8 cellular contexts compared by ENCODE assay signal in the genomic region with DNA sequence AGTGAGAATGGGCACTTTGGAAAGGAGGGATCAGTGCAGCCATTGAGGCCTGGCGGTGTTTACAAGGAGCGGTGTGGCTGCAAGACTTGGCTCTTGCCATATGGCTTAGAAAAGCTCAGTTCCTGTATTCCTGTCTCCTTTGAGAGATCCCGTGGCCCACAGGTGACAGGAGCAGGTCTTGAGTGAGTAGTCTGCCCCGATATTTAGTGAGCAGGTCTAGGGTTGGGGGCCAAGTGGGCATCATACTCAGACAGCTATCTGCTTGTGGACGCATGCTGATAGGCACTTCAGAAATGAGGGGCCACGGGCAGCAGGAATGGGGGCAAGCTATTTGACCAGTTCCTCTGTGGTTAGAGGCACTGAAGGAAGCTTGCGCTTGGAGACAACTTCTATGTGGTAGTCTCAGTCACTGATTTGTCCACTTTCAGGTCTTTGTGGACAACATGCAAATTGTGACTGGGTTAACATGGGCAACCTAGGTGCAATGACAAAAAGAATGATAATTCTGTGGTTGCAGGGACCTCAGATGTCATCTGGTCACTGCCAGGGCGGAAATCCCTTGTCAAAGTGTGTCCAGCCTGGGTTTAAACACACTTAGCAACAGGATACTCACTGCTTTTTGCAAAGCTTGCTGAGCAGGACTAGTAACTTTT. TPM values are rescaled to one million over a fixed set of nuclear protein-coding genes. Genes with fewer than 3 reads are reported as not detected.
A peak's percentile ranks its signal among the peaks of the same experiment; 100 is the strongest.
DNase-seq lines count a peak whose midpoint lies in the region; ATAC-seq and TF ChIP-seq lines count a peak whose summit lies in the region.

No MANE protein-coding gene starts in this region.

- POLR2A ChIA-PET in naive thymus-derived CD4-positive, alpha-beta T cell (lab: Charles Lee), result no interaction called here

- no peaks in the 10 kb centered on the region for H3K9me3 Mint-ChIP-seq in CD4-positive, CD25-positive, alpha-beta regulatory T cell
- H3K9me3 Mint-ChIP-seq in naive thymus-derived CD4-positive, alpha-beta T cell, result no peaks in the 10 kb centered on the region

- peak overlapping the region; percentile 88 to 92 (median 90) for H3K4me3 Mint-ChIP-seq in CD4-positive, CD25-positive, alpha-beta regulatory T cell
- peak overlapping the region; percentile 83 to 92 (median 90) for H3K4me3 Mint-ChIP-seq in naive thymus-derived CD4-positive, alpha-beta T cell

- CTCF ChIA-PET in naive thymus-derived CD4-positive, alpha-beta T cell (lab: Charles Lee), result no interaction called here

- H3K36me3 Mint-ChIP-seq in CD4-positive, CD25-positive, alpha-beta regulatory T cell, result peaks cover 43% of the 10 kb centered on the region
- H3K36me3 Mint-ChIP-seq in naive thymus-derived CD4-positive, alpha-beta T cell, result peaks cover 16 to 42% (median 33%) of the 10 kb centered on the region in 5 donors

- H3K27me3 ChIP-seq in CD4-positive, CD25-positive, alpha-beta regulatory T cell (ENCODE audit: control insufficient read depth, insufficient read depth, low read length), result peaks cover 7% of the 10 kb centered on the region
- H3K27me3 ChIP-seq in naive thymus-derived CD4-positive, alpha-beta T cell (ENCODE audit: control insufficient read depth in 2 of 2, insufficient read depth in 2 of 2, low read length in 2 of 2), result no peaks in the 10 kb centered on the region

- ATAC-seq in CD4-positive, CD25-positive, alpha-beta regulatory T cell (ENCODE audit: low read depth in 2 of 2), result no peak
- no peak for ATAC-seq in naive thymus-derived CD4-positive, alpha-beta T cell
- no peak for ATAC-seq in HG02884 (IDR thresholded peaks at IDR 0.05; ENCODE audit: unreplicated experiment)

- H3K27ac Mint-ChIP-seq in CD4-positive, CD25-positive, alpha-beta regulatory T cell, result peak overlapping the region; percentile 52 to 78 (median 66)
- peak overlapping the region in 5 of 9 donors; percentile 4 to 74 (median 64) for H3K27ac Mint-ChIP-seq in naive thymus-derived CD4-positive, alpha-beta T cell

- peaks cover 8% of the 10 kb centered on the region for H3K27me3 Mint-ChIP-seq in CD4-positive, CD25-positive, alpha-beta regulatory T cell
- H3K27me3 Mint-ChIP-seq in naive thymus-derived CD4-positive, alpha-beta T cell, result peaks cover 0 to 26% (median 4%) of the 10 kb centered on the region in 5 donors

- H3K36me3 ChIP-seq in CD4-positive, CD25-positive, alpha-beta regulatory T cell (ENCODE audit: control insufficient read depth, insufficient read depth, low read length), result peaks cover 36% of the 10 kb centered on the region
- H3K36me3 ChIP-seq in naive thymus-derived CD4-positive, alpha-beta T cell (ENCODE audit: control insufficient read depth in 2 of 3, insufficient read depth in 3 of 3, low read length in 3 of 3), result peaks cover 8 to 42% (median 11%) of the 10 kb centered on the region in 3 experiments

- peaks cover 26% of the 10 kb centered on the region for H3K4me1 ChIP-seq in CD4-positive, CD25-positive, alpha-beta regulatory T cell (ENCODE audit: control insufficient read depth, insufficient read depth, low read length, poor library complexity, severe bottlenecking)
- H3K4me1 ChIP-seq in naive thymus-derived CD4-positive, alpha-beta T cell (ENCODE audit: control insufficient read depth in 2 of 2, insufficient read depth in 2 of 2, low read length in 2 of 2), result peaks cover 13 to 20% of the 10 kb centered on the region in 2 donors

- H3K9me3 ChIP-seq in CD4-positive, CD25-positive, alpha-beta regulatory T cell (ENCODE audit: control insufficient read depth in 2 of 2, low read length in 2 of 2), result no peaks in the 10 kb centered on the region
- no peaks in the 10 kb centered on the region for H3K9me3 ChIP-seq in naive thymus-derived CD4-positive, alpha-beta T cell (ENCODE audit: control insufficient read depth in 2 of 3, low read length in 3 of 3)

- TF ChIP-seq CTCF in LNCaP clone FGC (IDR thresholded peaks at IDR 0.05; ENCODE audit: control insufficient read depth, extremely low read depth, insufficient read depth), result no peak

- peak overlapping the region; percentile 84 for H3K4me3 ChIP-seq in CD4-positive, CD25-positive, alpha-beta regulatory T cell (ENCODE audit: low read depth, low read length)
- H3K4me3 ChIP-seq in LNCaP clone FGC (ENCODE audit: low read depth, low read length), result peak overlapping the region; percentile 91
- peak overlapping the region; percentile 90 for H3K4me3 ChIP-seq in naive thymus-derived CD4-positive, alpha-beta T cell (ENCODE audit: low read length)

- intact Hi-C loops in naive thymus-derived CD4-positive, alpha-beta T cell (cut with micrococcal nuclease), result loop anchor here (1.0 to 5.0 kb wide), 5 partner anchors 610 to 840 kb away; partner anchors contain the start of genes BCL2A1 (in 1 of the 2) and FAH (in 1 of the 2)

- H3K27ac ChIP-seq in CD4-positive, CD25-positive, alpha-beta regulatory T cell (ENCODE audit: insufficient read depth, low read length, poor library complexity, severe bottlenecking), result no peak overlapping the region
- no peak overlapping the region for H3K27ac ChIP-seq in naive thymus-derived CD4-positive, alpha-beta T cell (ENCODE audit: low read depth, low read length)

- H3K4me1 Mint-ChIP-seq in CD4-positive, CD25-positive, alpha-beta regulatory T cell, result peaks cover 13 to 52% (median 38%) of the 10 kb centered on the region in 4 donors
- H3K4me1 Mint-ChIP-seq in naive thymus-derived CD4-positive, alpha-beta T cell, result peaks cover 32 to 60% (median 54%) of the 10 kb centered on the region in 7 donors

- no peak for DNase-seq in CD4-positive, CD25-positive, alpha-beta regulatory T cell
- DNase-seq in LNCaP clone FGC (ENCODE audit: low read depth), result no peak
- peak; percentile 22 for DNase-seq in cerebellar cortex (ENCODE audit: low spot score)
- DNase-seq in naive thymus-derived CD4-positive, alpha-beta T cell, result no peak
- no peak for DNase-seq in SHP77 treated with DMSO at 0.1 percent for 48 hours (lab: John Stamatoyannopoulos, UW)
- no peak for DNase-seq in amniotic stem cell (lab: John Stamatoyannopoulos, UW)
- no peak for DNase-seq in A172 (ENCODE audit: low spot score)

RNA-seq across cellular contexts. Expression of gene TMED3, which starts 1.1 kb away (rescaled TPM):
- total RNA-seq in CD4-positive, CD25-positive, alpha-beta regulatory T cell, result 15.5 TPM
- polyA plus RNA-seq in CD4-positive, CD25-positive, alpha-beta regulatory T cell, result 10 to 100 TPM; 58.1 to 69.4 (median 64.1) TPM
- total RNA-seq in naive thymus-derived CD4-positive, alpha-beta T cell, result 10 to 100 TPM; 18.6 to 40.5 (median 21.1) TPM
- polyA plus RNA-seq in naive thymus-derived CD4-positive, alpha-beta T cell, result 10 to 100 TPM; 57.2 to 74.1 TPM
- 108 and 115 TPM in 2 replicates for total RNA-seq in A172 (2014; rRNA removed; shearing (Covaris generic))

RNA-seq across cellular contexts. Expression of gene ANKRD34C, which starts 29.5 kb away (rescaled TPM):
- total RNA-seq in CD4-positive, CD25-positive, alpha-beta regulatory T cell, result not detected
- not detected for polyA plus RNA-seq in CD4-positive, CD25-positive, alpha-beta regulatory T cell
- not detected for total RNA-seq in naive thymus-derived CD4-positive, alpha-beta T cell
- not detected for polyA plus RNA-seq in naive thymus-derived CD4-positive, alpha-beta T cell
- total RNA-seq in A172 (2014; rRNA removed; shearing (Covaris generic)), result not detected in 2 replicates
